Comparison of ENCODE assay signal across 18 cellular contexts in genomic region chr6:20778460-20778859, GRCh38.
A peak's percentile ranks its signal among the peaks of the same experiment; 100 is the strongest.
DNase-seq lines count a peak whose midpoint lies in the region; ATAC-seq, FAIRE-seq and TF ChIP-seq lines count a peak whose summit lies in the region.
"Had no signal": no experiment of that assay in that cellular context is flagged by ENCODE, and none has a peak within 500 bp of the region (broad histone marks: within the 10 kb centered on the region; RNA-seq: fewer than 3 reads in every experiment).

No MANE protein-coding gene starts in this region.

- H4K20me1 ChIP-seq in Loucy (ENCODE audit: insufficient read depth, low read length, poor library complexity, severe bottlenecking) (no peaks in the 10 kb centered on the region), keratinocyte (ENCODE audit: control insufficient read depth, extremely low read depth, insufficient read depth, low read length) (no peaks in the 10 kb centered on the region)

- TF ChIP-seq CTCF in Loucy (conservative IDR thresholded peaks at IDR 0.05; ENCODE audit: low read length) (no peak), keratinocyte (optimal IDR thresholded peaks at IDR 0.05 in 1 of 3, IDR thresholded peaks at IDR 0.05 in 1 of 3, conservative IDR thresholded peaks at IDR 0.05 in 1 of 3; ENCODE audit: extremely low read depth in 1 of 3, insufficient read depth in 2 of 3, low read length in 3 of 3) (no peak)

- no peaks in the 10 kb centered on the region for H3K27me3 ChIP-seq in Loucy (ENCODE audit: insufficient read depth, low read length, poor library complexity, severe bottlenecking)
- H3K27me3 ChIP-seq in keratinocyte (ENCODE audit: control insufficient read depth, extremely low read depth, insufficient read depth, low read length) = no peaks in the 10 kb centered on the region
- H3K27me3 ChIP-seq in skeletal muscle tissue (ENCODE audit: control insufficient read depth in 3 of 3, insufficient read depth in 3 of 3, low read length in 3 of 3) = no peaks in the 10 kb centered on the region
- H3K27me3 ChIP-seq in aorta (ENCODE audit: control insufficient read depth in 1 of 2, insufficient read depth in 2 of 2, low read length in 1 of 2) = no peaks in the 10 kb centered on the region

- H3K36me3 ChIP-seq in Loucy (ENCODE audit: insufficient read depth, low read length) = peaks cover 26% of the 10 kb centered on the region; the same call in 1 of the 2 replicates
- no peaks in the 10 kb centered on the region for H3K36me3 ChIP-seq in keratinocyte (ENCODE audit: control insufficient read depth in 2 of 2, extremely low read depth in 1 of 2, insufficient read depth in 2 of 2, low read length in 2 of 2)
- peaks cover 0 to 4% (median 0%) of the 10 kb centered on the region in 3 donors for H3K36me3 ChIP-seq in skeletal muscle tissue (ENCODE audit: control insufficient read depth in 3 of 3, insufficient read depth in 3 of 3, low read length in 3 of 3)
- peaks cover 2 to 3% of the 10 kb centered on the region in 2 donors for H3K36me3 ChIP-seq in aorta (ENCODE audit: control insufficient read depth in 1 of 2, insufficient read depth in 2 of 2, low read length in 1 of 2)

- H3K9me3 ChIP-seq in Loucy (ENCODE audit: insufficient read depth, low read depth, low read length) (no peaks in the 10 kb centered on the region), keratinocyte (ENCODE audit: control insufficient read depth, low read depth, low read length) (no peaks in the 10 kb centered on the region), skeletal muscle tissue (ENCODE audit: control insufficient read depth in 3 of 3, low read length in 3 of 3) (no peaks in the 10 kb centered on the region), aorta (ENCODE audit: control insufficient read depth, low read length) (no peaks in the 10 kb centered on the region)

- H3K4me3 ChIP-seq in Loucy (ENCODE audit: low read length, poor library complexity, severe bottlenecking) = no peak overlapping the region
- H3K4me3 ChIP-seq in keratinocyte (ENCODE audit: control insufficient read depth in 2 of 3, extremely low read depth in 1 of 3, insufficient read depth in 2 of 3, low read depth in 1 of 3, low read length in 3 of 3) = no peak overlapping the region
- peak overlapping the region in 2 of 3 donors; percentile 1 to 5 for H3K4me3 ChIP-seq in skeletal muscle tissue (ENCODE audit: low read length in 3 of 3)
- H3K4me3 ChIP-seq in aorta (ENCODE audit: low read length in 2 of 2) = no peak overlapping the region

- intact Hi-C loops in aorta (cut with DNase I) = no loop called here

- H3K27ac ChIP-seq in keratinocyte (ENCODE audit: control insufficient read depth, insufficient read depth, low read length) = no peak overlapping the region
- H3K27ac ChIP-seq in skeletal muscle tissue (ENCODE audit: low read depth, low read length) = peak overlapping the region; percentile 28
- no peak overlapping the region for H3K27ac ChIP-seq in aorta (ENCODE audit: low read depth in 1 of 2, low read length in 2 of 2)

- H3K9ac ChIP-seq in Loucy (ENCODE audit: low read depth, low read length, poor library complexity, severe bottlenecking) (peak overlapping the region; percentile 59), keratinocyte (ENCODE audit: control insufficient read depth, extremely low read depth, insufficient read depth, low read length) (no peak overlapping the region), skeletal muscle tissue (ENCODE audit: low read depth in 1 of 3, low read length in 3 of 3) (peak overlapping the region in 1 of 3 donors; percentile 3)

- H3K4me2 ChIP-seq in Loucy (ENCODE audit: low read depth, low read length, poor library complexity, severe bottlenecking) (peak overlapping the region; percentile 49), keratinocyte (ENCODE audit: control insufficient read depth, extremely low read depth, insufficient read depth, low read depth, low read length) (no peak overlapping the region)

- dilution Hi-C loops in keratinocyte (cut with MboI; ENCODE audit: extremely low pct_ligation_motif_present, low sequenced_read_pairs) = no loop called here

- peaks cover 3% of the 10 kb centered on the region; the same call in 1 of the 2 replicates for H3F3A ChIP-seq in Loucy (ENCODE audit: low read depth)

- no peak for ATAC-seq in aorta (ENCODE audit: low FRiP score)
- ATAC-seq: HepG2 had no signal

- no peak overlapping the region for H2AFZ ChIP-seq in Loucy (ENCODE audit: low read length)
- no peak overlapping the region for H2AFZ ChIP-seq in keratinocyte (ENCODE audit: control insufficient read depth, low read length)

- DNase-seq in NCI-H510A treated with DMSO at 0.1 percent for 48 hours (lab: John Stamatoyannopoulos, UW) = peak; percentile 44
- no peak for DNase-seq in NCI-H510A (lab: John Stamatoyannopoulos, UW)
- DNase-seq in keratinocyte (ENCODE audit: low read depth, low spot score) = no peak
- DNase-seq in aorta = no peak
- no peak for DNase-seq in HuH-7.5 (ENCODE audit: low spot score)
- DNase-seq: C1 segment of cervical spinal cord; Calu3; CD4-positive, alpha-beta T cell; DND-41; GDM1; HCEC 1CT; HFFc6 had no signal

- whole genome bisulfite sequencing in aorta, 2 donors = 96 to 97% methylated on average over 5 of the region's 5 CpGs

- peaks cover 56% of the 10 kb centered on the region for H3K4me1 ChIP-seq in Loucy (ENCODE audit: insufficient read depth, low read length, poor library complexity, severe bottlenecking)
- no peaks in the 10 kb centered on the region for H3K4me1 ChIP-seq in keratinocyte (ENCODE audit: control insufficient read depth, extremely low read depth, insufficient read depth, low read length)
- H3K4me1 ChIP-seq in skeletal muscle tissue (ENCODE audit: control insufficient read depth in 3 of 3, insufficient read depth in 3 of 3, low read length in 3 of 3) = peaks cover 2 to 6% (median 4%) of the 10 kb centered on the region in 3 donors
- H3K4me1 ChIP-seq in aorta (ENCODE audit: control insufficient read depth in 1 of 2, insufficient read depth in 2 of 2, low read length in 2 of 2) = no peaks in the 10 kb centered on the region

- no peaks in the 10 kb centered on the region for H3K9me2 ChIP-seq in Loucy (replicated peaks; ENCODE audit: low read depth, low read length)

- FAIRE-seq in keratinocyte (lab: Jason Lieb, UNC) = peak; percentile 9
- FAIRE-seq: A204.1, GM12892, HepG2, HTR-8/SVneo had no signal

- peaks cover 39% of the 10 kb centered on the region for H3K79me2 ChIP-seq in Loucy (ENCODE audit: insufficient read depth, low read length)
- H3K79me2 ChIP-seq in keratinocyte (ENCODE audit: control insufficient read depth, insufficient read depth, low read length) = no peaks in the 10 kb centered on the region

- H3K9me1 ChIP-seq in keratinocyte (ENCODE audit: control insufficient read depth, extremely low read depth, insufficient read depth, low read length) = no peaks in the 10 kb centered on the region

Comparison
In these comparisons a context has a peak if more than half of its experiments do, and no peak if none do; other contexts are left out.
1. H3K4me3 ChIP-seq: peak in skeletal muscle tissue (2 of 3); none in Loucy (single experiment), keratinocyte (0 of 3) and aorta (0 of 2).